ENCODE assay signal across 8 cellular contexts in the genomic region with DNA sequence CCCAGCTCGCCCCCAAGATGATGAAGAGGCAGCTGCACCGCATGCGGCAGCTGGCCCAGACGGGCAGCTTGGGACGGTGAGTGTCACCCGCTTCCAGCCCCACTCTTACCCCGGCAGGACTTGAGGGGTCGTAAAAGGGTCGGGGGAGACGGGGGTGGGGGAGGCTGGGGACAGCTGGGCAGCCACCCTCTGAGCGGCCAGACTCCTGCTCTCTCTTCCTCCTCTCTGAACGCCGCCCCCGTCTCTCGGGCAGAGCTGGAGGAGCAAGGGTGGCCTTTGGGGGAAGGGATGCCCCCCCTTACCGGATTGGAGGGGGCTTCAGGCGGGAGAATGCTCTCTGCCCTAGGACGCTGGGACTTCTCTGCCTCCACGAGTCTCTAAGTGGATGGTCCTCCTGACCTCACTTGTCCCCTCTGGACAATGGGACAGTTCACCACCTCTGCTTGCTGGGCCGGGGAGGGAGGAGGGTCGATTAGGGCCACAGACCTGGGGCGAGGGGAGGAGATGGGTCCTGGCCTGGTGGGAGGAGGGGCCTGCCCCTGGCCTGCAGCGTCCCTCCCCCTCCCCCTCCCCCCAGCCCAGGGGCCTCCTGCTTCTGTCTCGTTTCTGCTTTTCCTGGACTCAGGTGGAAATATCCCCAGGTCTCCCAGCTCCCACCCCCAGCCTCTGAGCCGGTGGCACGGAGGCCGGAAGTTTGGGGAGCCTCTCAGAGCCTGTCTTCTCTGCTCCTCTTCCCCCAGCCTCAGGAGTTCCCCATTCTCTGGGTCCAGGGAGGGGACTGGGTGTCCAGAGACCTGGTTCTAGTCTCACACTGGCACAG. TPM values are rescaled to one million over a fixed set of nuclear protein-coding genes. Genes with fewer than 3 reads are reported as not detected.
DNase-seq lines count a peak whose midpoint lies in the region; ATAC-seq and TF ChIP-seq lines count a peak whose summit lies in the region.

No MANE protein-coding gene starts in this region.

- H3K36me3 ChIP-seq in esophagus squamous epithelium (peaks cover 0 to 32% (median 3%) of the 10 kb centered on the region in 3 donors), ovary (no peaks in the 10 kb centered on the region)

- H3K4me3 ChIP-seq in esophagus squamous epithelium (peak overlapping the region; percentile 63 to 89 (median 82)), ovary (peak overlapping the region; percentile 47)

- no peak for ATAC-seq in HG03469 (IDR thresholded peaks at IDR 0.05; ENCODE audit: unreplicated experiment)
- ATAC-seq in HG02884 (IDR thresholded peaks at IDR 0.05; ENCODE audit: unreplicated experiment) = no peak

- peaks cover 40 to 91% (median 68%) of the 10 kb centered on the region in 3 donors for H3K4me1 ChIP-seq in esophagus squamous epithelium
- peaks cover 2% of the 10 kb centered on the region for H3K4me1 ChIP-seq in ovary (ENCODE audit: insufficient read depth)

- H3K27me3 ChIP-seq in esophagus squamous epithelium = no peaks in the 10 kb centered on the region
- no peaks in the 10 kb centered on the region for H3K27me3 ChIP-seq in ovary

- TF ChIP-seq EP300 in ovary (IDR thresholded peaks at IDR 0.05) = no peak

- intact Hi-C loops in esophagus squamous epithelium (cut with DNase I) = loop anchor here (5.0 to 10.0 kb wide), 2 partner anchors 42 to 155 kb away; no protein-coding TSS in a partner anchor
- intact Hi-C loops in ovary (cut with DNase I) = loop anchor here (5.0 to 10.0 kb wide), 4 partner anchors 37 to 155 kb away; a partner anchor contains a TSS

- TF ChIP-seq POLR2A in esophagus squamous epithelium (IDR thresholded peaks at IDR 0.05) (no peak), ovary (IDR thresholded peaks at IDR 0.05) (no peak)

- peak; percentile 59 for DNase-seq in SIG-M5 treated with dmso at 0.1 percent for 504 hours (lab: John Stamatoyannopoulos, UW; ENCODE audit: unreplicated experiment)
- DNase-seq in SIG-M5 (lab: John Stamatoyannopoulos, UW) = no peak
- peak; percentile 67 for DNase-seq in SKM-1 treated with dmso at 0.1 percent for 144 hours (lab: John Stamatoyannopoulos, UW; ENCODE audit: unreplicated experiment)
- DNase-seq in esophagus squamous epithelium (lab: John Stamatoyannopoulos, UW) = no peak
- DNase-seq in ovary = peak in 1 of 5 donors; percentile 35
- DNase-seq in NCI-H1048 (lab: John Stamatoyannopoulos, UW) = no peak

- 0 to 7% methylated on average over 3 of the region's 27 CpGs for WGBS in esophagus squamous epithelium, 2 donors
- 1 to 11% (median 7%) methylated on average over 13 to 27 of the region's 27 CpGs for WGBS in ovary, 3 donors

- TF ChIP-seq CTCF in esophagus squamous epithelium (IDR thresholded peaks at IDR 0.05) (no peak), ovary (IDR thresholded peaks at IDR 0.05) (no peak)

- no peaks in the 10 kb centered on the region for H3K9me3 ChIP-seq in esophagus squamous epithelium
- no peaks in the 10 kb centered on the region for H3K9me3 ChIP-seq in ovary

- H3K27ac ChIP-seq in esophagus squamous epithelium (peak overlapping the region; percentile 89 to 94 (median 91)), ovary (peak overlapping the region; percentile 59 to 75)

RNA-seq across cellular contexts. Expression of a gene that starts 0.5 kb away (rescaled TPM):
- total RNA-seq in esophagus squamous epithelium (10 to 100 TPM; 33.8 to 53.4 (median 42.0) TPM), ovary (10 to 100 TPM in 4 of 7 donors, 1 to 10 TPM in 3; 2.0 to 13.3 (median 10.9) TPM)
- polyA plus RNA-seq in ovary = 1 to 10 TPM; 4.5 to 5.5 TPM

RNA-seq across cellular contexts. Expression of a gene that starts 18.5 kb away (rescaled TPM):
- total RNA-seq in esophagus squamous epithelium (1 to 10 TPM; 2.3 to 4.1 (median 2.9) TPM), ovary (10 to 100 TPM in 6 of 7 donors, 1 to 10 TPM in 1; 9.1 to 15.9 (median 12.7) TPM)
- polyA plus RNA-seq in ovary = 10 to 100 TPM in 1 of 2 donors, 1 to 10 TPM in 1; 8.1 to 13.3 TPM

RNA-seq across cellular contexts. Expression of a gene that starts 31.3 kb away (rescaled TPM):
- total RNA-seq in esophagus squamous epithelium (10 to 100 TPM; 32.2 to 54.3 (median 39.5) TPM), ovary (10 to 100 TPM; 36.8 to 64.7 (median 49.6) TPM)
- 10 to 100 TPM; 24.1 to 41.9 TPM for polyA plus RNA-seq in ovary

RNA-seq across cellular contexts. Expression of a gene that starts 35.5 kb away (rescaled TPM):
- total RNA-seq in esophagus squamous epithelium (100 to 1,000 TPM in 2 of 4 donors, 10 to 100 TPM in 2; 25.4 to 261 (median 92.3) TPM), ovary (1,000 to 10,000 TPM in 5 of 7 donors, 100 to 1,000 TPM in 2; 819 to 1,819 (median 1,125) TPM)
- polyA plus RNA-seq in ovary = 1,000 to 10,000 TPM in 1 of 2 donors, 100 to 1,000 TPM in 1; 331 to 1,399 TPM

RNA-seq across cellular contexts. Expression of a gene that starts 46.2 kb away (rescaled TPM):
- total RNA-seq in esophagus squamous epithelium (10 to 100 TPM; 34.3 to 44.5 (median 40.8) TPM), ovary (10 to 100 TPM; 11.9 to 36.0 (median 20.3) TPM)
- polyA plus RNA-seq in ovary = 10 to 100 TPM in 1 of 2 donors, 1 to 10 TPM in 1; 7.6 to 19.3 TPM

Comparison
In these comparisons a context has a peak if more than half of its experiments do, and no peak if none do; other contexts are left out.
1. DNase-seq: peak in SIG-M5 treated with dmso at 0.1 percent for 504 hours (single experiment) and SKM-1 treated with dmso at 0.1 percent for 144 hours (single experiment); none in SIG-M5 (single experiment), esophagus squamous epithelium (single experiment) and NCI-H1048 (single experiment).